Comparison of ENCODE assay signal across 1 cellular context in the genomic region with DNA sequence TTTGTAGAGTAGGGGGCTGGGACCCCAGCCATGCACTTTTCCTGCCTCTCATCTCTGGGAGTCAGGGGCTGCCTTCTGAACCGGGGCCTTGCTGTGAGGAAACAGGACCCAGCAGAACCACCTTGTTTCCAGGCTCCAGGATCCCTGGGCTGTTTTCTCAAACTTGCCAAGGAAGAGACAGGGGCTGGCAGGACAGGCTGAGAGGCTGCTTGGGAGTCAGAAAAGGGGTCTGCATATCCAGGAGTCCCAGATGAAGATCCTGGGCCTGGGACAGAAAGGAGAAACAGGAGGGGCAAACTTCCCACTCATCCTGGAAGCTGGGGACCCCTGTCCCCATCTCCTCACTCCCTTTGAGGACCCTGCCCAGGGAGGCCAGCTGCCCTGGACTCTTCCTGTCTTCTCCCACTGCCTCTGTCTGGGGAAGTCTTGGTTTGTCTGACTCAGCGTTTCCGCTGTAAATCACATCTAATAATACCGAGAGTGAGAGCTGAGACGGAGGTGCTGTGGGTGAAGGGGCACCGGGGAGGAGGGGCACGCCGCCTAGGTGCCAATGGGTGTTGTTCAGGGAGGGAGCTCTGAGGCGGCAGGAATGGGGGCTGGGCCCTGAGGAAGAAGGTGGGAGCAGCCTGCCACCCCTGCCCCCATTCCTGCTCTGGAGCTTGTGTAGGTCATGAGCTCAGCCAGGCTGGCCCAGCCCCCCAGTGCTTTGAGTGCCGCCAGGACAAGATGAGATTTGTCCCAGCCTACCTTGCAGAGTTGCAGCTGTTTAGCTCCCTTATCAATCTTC.
TF ChIP-seq lines count a peak whose summit lies in the region.

No MANE protein-coding gene starts in this region.

TF ChIP-seq in IMR-90, 13 proteins besides CTCF, POLR2A, EP300 and RAD21 (continued from another document):
- TF ChIP-seq MAZ (IDR thresholded peaks at IDR 0.05; ENCODE audit: borderline replicate concordance, low read depth, low read length) (peak; percentile 10; the same call in 1 of the 2 replicates), SMC3 (IDR thresholded peaks at IDR 0.05; ENCODE audit: low read depth, low read length) (no peak), FOS (IDR thresholded peaks at IDR 0.05; ENCODE audit: low read depth, low read length) (0 out of 2 replicates have a peak, but pooled peaks have one; percentile 8)
TF ChIP-seq in IMR-90: peak in this region for 3.
